In the genomic region with DNA sequence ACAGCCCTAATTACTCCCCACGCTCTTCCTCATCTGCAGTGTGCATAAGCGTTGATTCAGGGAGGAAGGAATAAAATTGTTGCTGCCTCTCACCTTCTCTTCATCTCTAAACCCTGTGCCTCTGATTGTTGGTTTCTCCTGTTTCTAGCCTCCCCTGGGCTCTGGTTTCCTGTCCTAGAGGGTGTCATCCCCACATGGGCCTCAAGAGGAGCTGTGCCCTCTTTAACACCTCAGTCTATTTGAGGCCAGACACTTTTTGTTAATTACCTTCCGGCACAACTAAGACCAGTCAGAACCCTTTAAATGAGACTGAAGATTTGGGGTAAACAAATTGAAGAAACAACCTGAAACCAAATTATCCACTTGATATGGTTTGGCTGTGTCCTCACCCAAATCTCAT, we compare ENCODE assay signal across 1 cellular context.
TF ChIP-seq lines count a peak whose summit lies in the region.

No MANE protein-coding gene starts in this region.

TF ChIP-seq in H1, 55 proteins besides CTCF, POLR2A, EP300 and RAD21:
- TF ChIP-seq ATF3 (IDR thresholded peaks at IDR 0.05; ENCODE audit: insufficient read depth, low read depth, low read length) (no peak), KDM4A (IDR thresholded peaks at IDR 0.05; ENCODE audit: low read depth, low read length, severe bottlenecking) (no peak), ZNF274 (IDR thresholded peaks at IDR 0.05; ENCODE audit: borderline replicate concordance, extremely low read depth, low read length) (no peak), RBBP5 (IDR thresholded peaks at IDR 0.05; ENCODE audit: borderline replicate concordance, low read depth, low read length) (no peak), SP2 (IDR thresholded peaks at IDR 0.05; ENCODE audit: low read length) (no peak), POU5F1 (IDR thresholded peaks at IDR 0.05; ENCODE audit: low read depth, low read length) (no peak)
- TF ChIP-seq, protein P1, sequence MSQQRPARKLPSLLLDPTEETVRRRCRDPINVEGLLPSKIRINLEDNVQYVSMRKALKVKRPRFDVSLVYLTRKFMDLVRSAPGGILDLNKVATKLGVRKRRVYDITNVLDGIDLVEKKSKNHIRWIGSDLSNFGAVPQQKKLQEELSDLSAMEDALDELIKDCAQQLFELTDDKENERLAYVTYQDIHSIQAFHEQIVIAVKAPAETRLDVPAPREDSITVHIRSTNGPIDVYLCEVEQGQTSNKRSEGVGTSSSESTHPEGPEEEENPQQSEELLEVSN (IDR thresholded peaks at IDR 0.05) = no peak
